In genomic region chr3:102094523-102094922, GRCh38 we compare ENCODE assay signal across 17 cellular contexts.
A peak's percentile ranks its signal among the peaks of the same experiment; 100 is the strongest.
DNase-seq lines count a peak whose midpoint lies in the region; ATAC-seq and TF ChIP-seq lines count a peak whose summit lies in the region.
"Had no signal": no experiment of that assay in that cellular context is flagged by ENCODE, and none has a peak within 500 bp of the region (broad histone marks: within the 10 kb centered on the region; RNA-seq: fewer than 3 reads in every experiment).

No MANE protein-coding gene starts in this region.

- BruUV-seq in PC-9 (replicated peaks; lab: Mats Ljungman, UMichigan), result no TSS peak

- CTCF ChIA-PET in HEK293 (lab: Yijun Ruan, JAX) (no interaction called here), PC-9 (lab: Charles Lee) (no interaction called here)

- TF ChIP-seq CTCF in HEK293 (tag by site-specific recombination; IDR thresholded peaks at IDR 0.05), result no peak
- TF ChIP-seq CTCF in mesothelial cell of epicardium (IDR thresholded peaks at IDR 0.05; ENCODE audit: unreplicated experiment), result no peak
- TF ChIP-seq CTCF in gastrocnemius medialis (IDR thresholded peaks at IDR 0.05 in 4 of 5, conservative IDR thresholded peaks at IDR 0.05 in 1 of 5), result no peak
- TF ChIP-seq CTCF in PC-9 (conservative IDR thresholded peaks at IDR 0.05), result no peak

- no peaks in the 10 kb centered on the region for H3K79me2 ChIP-seq in PC-9 (ENCODE audit: low read depth)

- H3F3A ChIP-seq in PC-9 (ENCODE audit: insufficient read depth, low read depth), result no peaks in the 10 kb centered on the region

- H2AFZ ChIP-seq in PC-9, result no peak overlapping the region

- H3K4me1 ChIP-seq in HEK293 (ENCODE audit: control insufficient read depth, insufficient read depth, low read length) (no peaks in the 10 kb centered on the region), gastrocnemius medialis (peaks cover 15 to 19% of the 10 kb centered on the region in 2 donors), PC-9 (replicated peaks; ENCODE audit: insufficient read depth) (no peaks in the 10 kb centered on the region)

- H3K4me3 ChIP-seq in HEK293 (ENCODE audit: low read depth, low read length), result no peak overlapping the region
- H3K4me3 ChIP-seq in gastrocnemius medialis, result no peak overlapping the region
- H3K4me3 ChIP-seq in PC-9, result no peak overlapping the region

- H3K9me3 ChIP-seq in HEK293 (ENCODE audit: control insufficient read depth, insufficient read depth, low read depth, low read length) (no peaks in the 10 kb centered on the region), gastrocnemius medialis (no peaks in the 10 kb centered on the region), PC-9 (ENCODE audit: insufficient read depth, low read depth) (no peaks in the 10 kb centered on the region)

- peaks cover 57% of the 10 kb centered on the region for H3K4me1 Mint-ChIP-seq in mesothelial cell of epicardium

- no peaks in the 10 kb centered on the region for H4K20me1 ChIP-seq in PC-9 (ENCODE audit: insufficient read depth)

- H3K9me3 Mint-ChIP-seq in mesothelial cell of epicardium, result no peaks in the 10 kb centered on the region
- H3K9me3 Mint-ChIP-seq: CD14-positive monocyte; CD8-positive, alpha-beta T cell; H9 had no signal

- H3K27me3 ChIP-seq in gastrocnemius medialis (no peaks in the 10 kb centered on the region), PC-9 (ENCODE audit: insufficient read depth, low read depth) (no peaks in the 10 kb centered on the region)

- H3K36me3 ChIP-seq in HEK293 (ENCODE audit: control insufficient read depth in 2 of 2, insufficient read depth in 1 of 2, low read length in 2 of 2) (no peaks in the 10 kb centered on the region), gastrocnemius medialis (no peaks in the 10 kb centered on the region), PC-9 (ENCODE audit: low read depth) (no peaks in the 10 kb centered on the region)

- H3K27ac ChIP-seq in HEK293 (ENCODE audit: extremely low read depth, low read depth, low read length) (no peak overlapping the region), gastrocnemius medialis (no peak overlapping the region), PC-9 (no peak overlapping the region)
- H3K27ac ChIP-seq: 22Rv1 had no signal

- DNase-seq in NCI-H82 (lab: John Stamatoyannopoulos, UW), result peak; percentile 47
- no peak for DNase-seq in NCI-H82 treated with DMSO at 0.1 percent for 48 hours (lab: John Stamatoyannopoulos, UW; ENCODE audit: unreplicated experiment)
- DNase-seq in amniotic epithelial cell (ENCODE audit: low read depth), result peak; percentile 40
- DNase-seq in mesothelial cell of epicardium (ENCODE audit: low spot score in 2 of 2, unreplicated experiment in 2 of 2), result no peak
- no peak for DNase-seq in gastrocnemius medialis
- no peak for DNase-seq in dermis blood vessel endothelial cell
- no peak for DNase-seq in PC-9
- DNase-seq: CD8-positive, alpha-beta T cell; COR-L47; DMS153; DMS79 treated with DMSO at 0.1 percent for 48 hours; EL; GOT3; H9 had no signal

- no peak for TF ChIP-seq POLR2A in gastrocnemius medialis (IDR thresholded peaks at IDR 0.05)

- no peak overlapping the region for H3K4me3 Mint-ChIP-seq in mesothelial cell of epicardium
- H3K4me3 Mint-ChIP-seq: CD14-positive monocyte; CD8-positive, alpha-beta T cell; H9 had no signal

- H3K36me3 Mint-ChIP-seq in mesothelial cell of epicardium, result no peaks in the 10 kb centered on the region
- H3K36me3 Mint-ChIP-seq: CD14-positive monocyte; CD8-positive, alpha-beta T cell had no signal

- intact Hi-C loops in gastrocnemius medialis (cut with DNase I; ENCODE audit: low total_unique reads), result no loop called here
- intact Hi-C loops in PC-9 (cut with micrococcal nuclease; ENCODE audit: unreplicated experiment), result no loop called here

- H3K27me3 Mint-ChIP-seq in mesothelial cell of epicardium (ENCODE audit: low read depth), result no peaks in the 10 kb centered on the region

- H3K9me2 ChIP-seq in PC-9 (ENCODE audit: insufficient read depth), result no peaks in the 10 kb centered on the region

- in situ Hi-C loops in gastrocnemius medialis (cut with MboI; ENCODE audit: low sequenced_read_pairs in 4 of 4), result no loop called here

- ATAC-seq in gastrocnemius medialis, result no peak
- ATAC-seq: CD8-positive, alpha-beta T cell had no signal

- POLR2A ChIA-PET in HEK293 (lab: Yijun Ruan, JAX), result no interaction called here
- POLR2A ChIA-PET in PC-9 (lab: Charles Lee; ENCODE audit: unreplicated experiment), result no interaction called here

- H3K27ac Mint-ChIP-seq in mesothelial cell of epicardium, result peak overlapping the region; percentile 68
- H3K27ac Mint-ChIP-seq: CD8-positive, alpha-beta T cell; H9 had no signal

- no peak overlapping the region for H3K4me2 ChIP-seq in PC-9

TF ChIP-seq in HEK293, 187 proteins besides CTCF, POLR2A, EP300 and RAD21 (continues in another document):
- no peak for TF ChIP-seq ZBTB10 (tag by site-specific recombination; IDR thresholded peaks at IDR 0.05)
- TF ChIP-seq ZNF175 (tag by site-specific recombination; IDR thresholded peaks at IDR 0.05), result no peak
- no peak for TF ChIP-seq ZNF513 (tag by site-specific recombination; IDR thresholded peaks at IDR 0.05)
- TF ChIP-seq PRDM6 (tag by site-specific recombination; IDR thresholded peaks at IDR 0.05), result peak; percentile 72
- no peak for TF ChIP-seq ZSCAN18 (tag by site-specific recombination; IDR thresholded peaks at IDR 0.05)
- TF ChIP-seq ZXDB (tag by site-specific recombination; IDR thresholded peaks at IDR 0.05), result 0 out of 2 replicates have a peak, but pooled peaks have one; percentile 35
- TF ChIP-seq ZNF776 (tag by site-specific recombination; IDR thresholded peaks at IDR 0.05; ENCODE audit: borderline replicate concordance), result no peak

Comparison
In these comparisons a context has a peak if more than half of its experiments do, and no peak if none do; other contexts are left out.
1. DNase-seq: peak in NCI-H82 (single experiment) and amniotic epithelial cell (single experiment); none in NCI-H82 treated with DMSO at 0.1 percent for 48 hours (single experiment), mesothelial cell of epicardium (0 of 2), gastrocnemius medialis (0 of 2), dermis blood vessel endothelial cell (single experiment) and PC-9 (0 of 2).